In the genomic region with DNA sequence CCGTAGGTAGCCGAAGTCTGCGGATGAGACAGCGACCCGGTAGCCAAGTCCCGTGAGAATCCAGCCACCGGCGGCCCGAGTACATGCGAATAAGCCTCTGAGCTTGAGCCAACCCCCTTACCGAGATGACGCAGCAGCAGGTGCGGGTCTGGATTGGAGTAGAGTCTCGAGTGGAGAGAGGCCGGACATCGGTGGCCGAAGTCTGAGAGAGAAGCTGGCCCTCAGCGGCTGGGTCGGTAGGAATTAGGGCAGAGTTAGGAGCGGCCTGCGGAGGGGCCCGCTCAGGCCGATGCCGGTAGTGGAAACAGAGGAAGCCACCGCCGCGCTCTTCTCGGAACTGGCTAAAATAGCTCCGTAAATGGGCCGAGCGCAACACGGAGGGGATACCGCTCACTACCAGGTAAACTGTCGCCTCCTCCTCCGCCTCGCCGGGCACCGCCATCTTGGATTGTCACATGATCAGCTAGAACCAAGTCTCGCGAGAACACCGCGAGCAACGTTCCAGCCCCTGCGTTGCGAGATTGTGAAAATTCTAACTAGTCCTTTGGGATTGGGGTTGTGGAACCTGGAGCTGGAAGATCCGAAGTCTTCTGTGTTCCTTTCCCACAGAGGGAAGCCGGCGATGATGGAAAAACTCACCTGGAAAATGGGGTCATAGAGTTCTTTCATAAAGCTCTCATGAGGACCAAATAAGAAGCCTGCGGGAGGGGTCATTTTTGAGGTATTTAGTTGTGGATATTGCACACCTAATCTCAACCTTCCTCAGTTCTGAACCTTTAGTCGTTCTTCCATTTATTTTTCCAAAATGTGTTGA, we compare ENCODE assay signal across 1 cellular context.
TF ChIP-seq lines count a peak whose summit lies in the region.

A gene with protein sequence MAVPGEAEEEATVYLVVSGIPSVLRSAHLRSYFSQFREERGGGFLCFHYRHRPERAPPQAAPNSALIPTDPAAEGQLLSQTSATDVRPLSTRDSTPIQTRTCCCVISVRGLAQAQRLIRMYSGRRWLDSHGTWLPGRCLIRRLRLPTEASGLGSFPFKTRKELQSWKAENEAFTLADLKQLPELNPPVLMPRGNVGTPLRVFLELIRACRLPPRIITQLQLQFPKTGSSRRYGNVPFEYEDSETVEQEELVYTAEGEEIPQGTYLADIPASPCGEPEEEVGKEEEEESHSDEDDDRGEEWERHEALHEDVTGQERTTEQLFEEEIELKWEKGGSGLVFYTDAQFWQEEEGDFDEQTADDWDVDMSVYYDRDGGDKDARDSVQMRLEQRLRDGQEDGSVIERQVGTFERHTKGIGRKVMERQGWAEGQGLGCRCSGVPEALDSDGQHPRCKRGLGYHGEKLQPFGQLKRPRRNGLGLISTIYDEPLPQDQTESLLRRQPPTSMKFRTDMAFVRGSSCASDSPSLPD (minus strand): TSS at position 467 of the 814 bp plus-strand sequence. CDS start 25 bp downstream, at position 442.

TF ChIP-seq in GM12878, 131 proteins besides CTCF, POLR2A, EP300 and RAD21 (continued from another document):
- TF ChIP-seq, protein P1, sequence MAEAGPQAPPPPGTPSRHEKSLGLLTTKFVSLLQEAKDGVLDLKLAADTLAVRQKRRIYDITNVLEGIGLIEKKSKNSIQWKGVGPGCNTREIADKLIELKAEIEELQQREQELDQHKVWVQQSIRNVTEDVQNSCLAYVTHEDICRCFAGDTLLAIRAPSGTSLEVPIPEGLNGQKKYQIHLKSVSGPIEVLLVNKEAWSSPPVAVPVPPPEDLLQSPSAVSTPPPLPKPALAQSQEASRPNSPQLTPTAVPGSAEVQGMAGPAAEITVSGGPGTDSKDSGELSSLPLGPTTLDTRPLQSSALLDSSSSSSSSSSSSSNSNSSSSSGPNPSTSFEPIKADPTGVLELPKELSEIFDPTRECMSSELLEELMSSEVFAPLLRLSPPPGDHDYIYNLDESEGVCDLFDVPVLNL (IDR thresholded peaks at IDR 0.05; ENCODE audit: low read depth, low read length): no peak
- no peak for TF ChIP-seq SUZ12 (IDR thresholded peaks at IDR 0.05; ENCODE audit: unreplicated experiment)
- no peak for TF ChIP-seq KAT2A (conservative IDR thresholded peaks at IDR 0.05; ENCODE audit: control insufficient read depth, low read depth, low read length)
- TF ChIP-seq POU2F2 (IDR thresholded peaks at IDR 0.05; ENCODE audit: borderline replicate concordance, low read depth, low read length): 0 out of 3 replicates have a peak, but pooled peaks have one; percentile 51
- TF ChIP-seq YBX1 (IDR thresholded peaks at IDR 0.05): no peak
- TF ChIP-seq RELA (IDR thresholded peaks at IDR 0.05; ENCODE audit: borderline replicate concordance, partially characterized antibody): no peak
- peak; percentile 50; the same call in 1 of the 2 replicates for TF ChIP-seq TARDBP (IDR thresholded peaks at IDR 0.05; ENCODE audit: borderline replicate concordance)
- TF ChIP-seq, protein P2, sequence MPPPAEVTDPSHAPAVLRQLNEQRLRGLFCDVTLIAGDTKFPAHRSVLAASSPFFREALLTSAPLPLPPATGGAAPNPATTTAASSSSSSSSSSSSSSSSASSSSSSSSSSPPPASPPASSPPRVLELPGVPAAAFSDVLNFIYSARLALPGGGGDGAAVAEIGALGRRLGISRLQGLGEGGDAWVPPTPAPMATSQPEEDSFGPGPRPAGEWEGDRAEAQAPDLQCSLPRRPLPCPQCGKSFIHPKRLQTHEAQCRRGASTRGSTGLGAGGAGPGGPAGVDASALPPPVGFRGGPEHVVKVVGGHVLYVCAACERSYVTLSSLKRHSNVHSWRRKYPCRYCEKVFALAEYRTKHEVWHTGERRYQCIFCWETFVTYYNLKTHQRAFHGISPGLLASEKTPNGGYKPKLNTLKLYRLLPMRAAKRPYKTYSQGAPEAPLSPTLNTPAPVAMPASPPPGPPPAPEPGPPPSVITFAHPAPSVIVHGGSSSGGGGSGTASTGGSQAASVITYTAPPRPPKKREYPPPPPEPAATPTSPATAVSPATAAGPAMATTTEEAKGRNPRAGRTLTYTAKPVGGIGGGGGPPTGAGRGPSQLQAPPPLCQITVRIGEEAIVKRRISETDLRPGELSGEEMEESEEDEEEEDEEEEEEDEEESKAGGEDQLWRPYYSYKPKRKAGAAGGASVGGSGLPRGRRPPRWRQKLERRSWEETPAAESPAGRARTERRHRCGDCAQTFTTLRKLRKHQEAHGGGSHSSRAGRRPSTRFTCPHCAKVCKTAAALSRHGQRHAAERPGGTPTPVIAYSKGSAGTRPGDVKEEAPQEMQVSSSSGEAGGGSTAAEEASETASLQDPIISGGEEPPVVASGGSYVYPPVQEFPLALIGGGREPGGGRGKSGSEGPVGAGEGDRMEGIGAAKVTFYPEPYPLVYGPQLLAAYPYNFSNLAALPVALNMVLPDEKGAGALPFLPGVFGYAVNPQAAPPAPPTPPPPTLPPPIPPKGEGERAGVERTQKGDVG (CRISPR knock-in tag; IDR thresholded peaks at IDR 0.05): no peak
- TF ChIP-seq FOXM1 (IDR thresholded peaks at IDR 0.05; ENCODE audit: low read depth, low read length): peak; percentile 50; the same call in 1 of the 2 replicates
- peak; percentile 41; the same call in 1 of the 2 replicates for TF ChIP-seq EED (IDR thresholded peaks at IDR 0.05; ENCODE audit: low read depth)
- TF ChIP-seq, protein P3, sequence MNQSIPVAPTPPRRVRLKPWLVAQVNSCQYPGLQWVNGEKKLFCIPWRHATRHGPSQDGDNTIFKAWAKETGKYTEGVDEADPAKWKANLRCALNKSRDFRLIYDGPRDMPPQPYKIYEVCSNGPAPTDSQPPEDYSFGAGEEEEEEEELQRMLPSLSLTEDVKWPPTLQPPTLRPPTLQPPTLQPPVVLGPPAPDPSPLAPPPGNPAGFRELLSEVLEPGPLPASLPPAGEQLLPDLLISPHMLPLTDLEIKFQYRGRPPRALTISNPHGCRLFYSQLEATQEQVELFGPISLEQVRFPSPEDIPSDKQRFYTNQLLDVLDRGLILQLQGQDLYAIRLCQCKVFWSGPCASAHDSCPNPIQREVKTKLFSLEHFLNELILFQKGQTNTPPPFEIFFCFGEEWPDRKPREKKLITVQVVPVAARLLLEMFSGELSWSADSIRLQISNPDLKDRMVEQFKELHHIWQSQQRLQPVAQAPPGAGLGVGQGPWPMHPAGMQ (IDR thresholded peaks at IDR 0.05; ENCODE audit: borderline replicate concordance): peak; percentile 91
- TF ChIP-seq SIX5 (IDR thresholded peaks at IDR 0.05; ENCODE audit: low read depth, low read length, severe bottlenecking): peak; percentile 44
- TF ChIP-seq PML (IDR thresholded peaks at IDR 0.05; ENCODE audit: low read length): peak; percentile 83; the same call in 1 of the 2 replicates
- TF ChIP-seq EGR1 (IDR thresholded peaks at IDR 0.05; ENCODE audit: borderline replicate concordance in 1 of 2, low read depth in 2 of 2, low read length in 2 of 2): peak in 1 of 2 experiments; percentile 63; a peak in 1 of 3 replicates
- TF ChIP-seq CREM (IDR thresholded peaks at IDR 0.05; ENCODE audit: low read depth): 0 out of 2 replicates have a peak, but pooled peaks have one; percentile 25
- TF ChIP-seq STAT1 (conservative IDR thresholded peaks at IDR 0.05): peak; percentile 64; the same call in 1 of the 2 replicates
- TF ChIP-seq IKZF2 (IDR thresholded peaks at IDR 0.05): peak; percentile 69 to 79
- TF ChIP-seq KLF5 (IDR thresholded peaks at IDR 0.05; ENCODE audit: partially characterized antibody): peak; percentile 84
- TF ChIP-seq ZNF384 (IDR thresholded peaks at IDR 0.05; ENCODE audit: borderline replicate concordance, low read depth, low read length): no peak
- TF ChIP-seq SP1 (IDR thresholded peaks at IDR 0.05; ENCODE audit: low read depth, low read length): peak; percentile 13
- TF ChIP-seq, protein P4, sequence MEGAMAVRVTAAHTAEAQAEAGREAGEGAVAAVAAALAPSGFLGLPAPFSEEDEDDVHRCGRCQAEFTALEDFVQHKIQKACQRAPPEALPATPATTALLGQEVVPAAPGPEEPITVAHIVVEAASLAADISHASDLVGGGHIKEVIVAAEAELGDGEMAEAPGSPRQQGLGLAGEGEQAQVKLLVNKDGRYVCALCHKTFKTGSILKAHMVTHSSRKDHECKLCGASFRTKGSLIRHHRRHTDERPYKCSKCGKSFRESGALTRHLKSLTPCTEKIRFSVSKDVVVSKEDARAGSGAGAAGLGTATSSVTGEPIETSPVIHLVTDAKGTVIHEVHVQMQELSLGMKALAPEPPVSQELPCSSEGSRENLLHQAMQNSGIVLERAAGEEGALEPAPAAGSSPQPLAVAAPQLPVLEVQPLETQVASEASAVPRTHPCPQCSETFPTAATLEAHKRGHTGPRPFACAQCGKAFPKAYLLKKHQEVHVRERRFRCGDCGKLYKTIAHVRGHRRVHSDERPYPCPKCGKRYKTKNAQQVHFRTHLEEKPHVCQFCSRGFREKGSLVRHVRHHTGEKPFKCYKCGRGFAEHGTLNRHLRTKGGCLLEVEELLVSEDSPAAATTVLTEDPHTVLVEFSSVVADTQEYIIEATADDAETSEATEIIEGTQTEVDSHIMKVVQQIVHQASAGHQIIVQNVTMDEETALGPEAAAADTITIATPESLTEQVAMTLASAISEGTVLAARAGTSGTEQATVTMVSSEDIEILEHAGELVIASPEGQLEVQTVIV (IDR thresholded peaks at IDR 0.05; ENCODE audit: borderline replicate concordance, partially characterized antibody): no peak
- TF ChIP-seq CEBPB (IDR thresholded peaks at IDR 0.05; ENCODE audit: borderline replicate concordance in 1 of 2, low read depth in 2 of 2, low read length in 2 of 2): no peak
